1 cellular context compared by ENCODE assay signal in genomic region chr16:55569025-55569424, GRCh38.
TF ChIP-seq lines count a peak whose summit lies in the region.

No MANE protein-coding gene starts in this region.

TF ChIP-seq in HepG2, 621 proteins besides CTCF, POLR2A, EP300 and RAD21:
- no peak for TF ChIP-seq SP2 (CRISPR knock-in tag; IDR thresholded peaks at IDR 0.05)
- TF ChIP-seq ZNF740 (CRISPR knock-in tag; IDR thresholded peaks at IDR 0.05), result no peak
- no peak for TF ChIP-seq ZNF225 (CRISPR knock-in tag; IDR thresholded peaks at IDR 0.05)
- no peak for TF ChIP-seq ZNF101 (CRISPR knock-in tag; IDR thresholded peaks at IDR 0.05; ENCODE audit: borderline replicate concordance, low read depth)
- no peak for TF ChIP-seq ZNF124 (CRISPR knock-in tag; IDR thresholded peaks at IDR 0.05)
- TF ChIP-seq CREB3 (CRISPR knock-in tag; IDR thresholded peaks at IDR 0.05), result no peak
- TF ChIP-seq ZNF556 (CRISPR knock-in tag; IDR thresholded peaks at IDR 0.05; ENCODE audit: borderline replicate concordance), result no peak
- TF ChIP-seq ZNF569 (CRISPR knock-in tag; IDR thresholded peaks at IDR 0.05; ENCODE audit: borderline replicate concordance), result no peak
- TF ChIP-seq ZNF263 (CRISPR knock-in tag; IDR thresholded peaks at IDR 0.05), result no peak
- no peak for TF ChIP-seq ZNF597 (CRISPR knock-in tag; IDR thresholded peaks at IDR 0.05)
- no peak for TF ChIP-seq ZNF780A (CRISPR knock-in tag; IDR thresholded peaks at IDR 0.05)
- no peak for TF ChIP-seq ZNF530 (CRISPR knock-in tag; IDR thresholded peaks at IDR 0.05; ENCODE audit: low read depth)
- TF ChIP-seq RNF219 (CRISPR knock-in tag; IDR thresholded peaks at IDR 0.05), result no peak
- TF ChIP-seq PRDM15 (CRISPR knock-in tag; IDR thresholded peaks at IDR 0.05), result no peak
- no peak for TF ChIP-seq MEF2D (CRISPR knock-in tag; IDR thresholded peaks at IDR 0.05)
- no peak for TF ChIP-seq ZNF646 (CRISPR knock-in tag; IDR thresholded peaks at IDR 0.05)
- TF ChIP-seq KAT7 (CRISPR knock-in tag; IDR thresholded peaks at IDR 0.05; ENCODE audit: borderline replicate concordance), result no peak
- no peak for TF ChIP-seq ZNF317 (CRISPR knock-in tag; IDR thresholded peaks at IDR 0.05)
- TF ChIP-seq ZNF30 (CRISPR knock-in tag; IDR thresholded peaks at IDR 0.05), result no peak
